In genomic region chr1:6022193-6022592, GRCh38 we compare ENCODE assay signal across 23 cellular contexts.
"Had no signal": no experiment of that assay in that cellular context is flagged by ENCODE, and none has a peak within 500 bp of the region (broad histone marks: within the 10 kb centered on the region; RNA-seq: fewer than 3 reads in every experiment).

No MANE protein-coding gene starts in this region.

- DNase-seq: colonic mucosa; cortex of kidney; effector CD8-positive, alpha-beta T cell; effector memory CD8-positive, alpha-beta T cell; endodermal cell; foreskin keratinocyte; hypothalamus; left cardiac atrium; left ventricle myocardium superior; lower lobe of right lung; mesenchymal stem cell; mucosa of descending colon had no signal

- H3K4me2 ChIP-seq: hepatocyte had no signal

- H3K36me3 Mint-ChIP-seq: mesothelial cell of epicardium had no signal

- H3K4me1 Mint-ChIP-seq: endodermal cell had no signal

- H3K9me3 ChIP-seq: colonic mucosa, esophagus muscularis mucosa, gastroesophageal sphincter, heart left ventricle, left lung, lower lobe of right lung, mucosa of descending colon had no signal

- H2AFZ ChIP-seq: hepatocyte had no signal

- H3K79me2 ChIP-seq: hepatocyte had no signal

- H3K27me3 ChIP-seq: colonic mucosa, hepatocyte had no signal

- H3K27ac Mint-ChIP-seq: dendritic cell treated with granulocyte-macrophage colony-stimulating factor and Interleukin-4, amounts not matched to agents 40 ng/mL and 50 ng/mL, for 4 days; effector memory CD8-positive, alpha-beta T cell; endodermal cell; mesothelial cell of epicardium had no signal

- H3K27me3 Mint-ChIP-seq: dendritic cell treated with granulocyte-macrophage colony-stimulating factor and Interleukin-4, amounts not matched to agents 40 ng/mL and 50 ng/mL, for 4 days; effector memory CD8-positive, alpha-beta T cell had no signal

- H3K4me3 Mint-ChIP-seq: dendritic cell treated with granulocyte-macrophage colony-stimulating factor and Interleukin-4, amounts not matched to agents 40 ng/mL and 50 ng/mL, for 4 days; effector memory CD8-positive, alpha-beta T cell; endodermal cell; mesothelial cell of epicardium had no signal

- FAIRE-seq: endometrium, frontal cortex, islet of Langerhans, keratinocyte had no signal

- H3K4me3 ChIP-seq: colonic mucosa, esophagus muscularis mucosa, gastroesophageal sphincter, heart left ventricle, hepatocyte, left lung, lower lobe of right lung, mucosa of descending colon had no signal

- H3K27ac ChIP-seq: colonic mucosa, esophagus muscularis mucosa, foreskin keratinocyte, gastroesophageal sphincter, heart left ventricle, hepatocyte, left lung, lower lobe of right lung had no signal

- H3K9me3 Mint-ChIP-seq: dendritic cell treated with granulocyte-macrophage colony-stimulating factor and Interleukin-4, amounts not matched to agents 40 ng/mL and 50 ng/mL, for 4 days; endodermal cell; mesothelial cell of epicardium had no signal

- ATAC-seq: effector memory CD8-positive, alpha-beta T cell; foreskin keratinocyte; gastroesophageal sphincter; heart left ventricle; left cardiac atrium; left lung; left ventricle myocardium superior; lower lobe of right lung; mucosa of descending colon had no signal
